In genomic region chr19:5966215-5966614, GRCh38 we compare ENCODE assay signal across 13 cellular contexts. TPM values are rescaled to one million over a fixed set of nuclear protein-coding genes. Genes with fewer than 3 reads are reported as not detected.
DNase-seq lines count a peak whose midpoint lies in the region; ATAC-seq, FAIRE-seq and TF ChIP-seq lines count a peak whose summit lies in the region.
"Had no signal": no experiment of that assay in that cellular context is flagged by ENCODE, and none has a peak within 500 bp of the region (broad histone marks: within the 10 kb centered on the region; RNA-seq: fewer than 3 reads in every experiment).

No MANE protein-coding gene starts in this region.

- no peak overlapping the region for H3K56ac ChIP-seq in mesendoderm (ENCODE audit: low read length)

- no peaks in the 10 kb centered on the region for H3K9me3 Mint-ChIP-seq in astrocyte (ENCODE audit: unreplicated experiment)
- H3K9me3 Mint-ChIP-seq: T-helper 2 cell treated with Interferon-gamma antibody and Interleukin-4, amounts not matched to agents 5 μg/mL and 100 μg/mL, for 36 hours had no signal

- H2BK15ac ChIP-seq in mesendoderm (replicated peaks; ENCODE audit: low read depth), result no peak overlapping the region

- no peak overlapping the region for H3K27ac Mint-ChIP-seq in astrocyte (ENCODE audit: unreplicated experiment)
- H3K27ac Mint-ChIP-seq: T-helper 2 cell treated with Interferon-gamma antibody and Interleukin-4, amounts not matched to agents 5 μg/mL and 100 μg/mL, for 36 hours had no signal

- peak; percentile 25 to 42 for ATAC-seq in gastrocnemius medialis
- ATAC-seq: left lobe of liver had no signal

- H3K18ac ChIP-seq in mesendoderm (ENCODE audit: low read length), result no peak overlapping the region

- H4K8ac ChIP-seq in mesendoderm (ENCODE audit: low read depth, low read length), result no peak overlapping the region

- H3K27ac ChIP-seq in astrocyte (ENCODE audit: low read depth, low read length) (no peak overlapping the region), gastrocnemius medialis (peak overlapping the region in 1 of 4 donors; percentile 19), SJCRH30 (no peak overlapping the region), mesendoderm (ENCODE audit: low read depth, low read length) (no peak overlapping the region)

- no peak for TF ChIP-seq CTCF in astrocyte (IDR thresholded peaks at IDR 0.05; ENCODE audit: insufficient read depth, low read depth, low read length)
- no peak for TF ChIP-seq CTCF in gastrocnemius medialis (IDR thresholded peaks at IDR 0.05 in 4 of 5, conservative IDR thresholded peaks at IDR 0.05 in 1 of 5)

- peaks cover 96% of the 10 kb centered on the region for H4K20me1 ChIP-seq in astrocyte (ENCODE audit: insufficient read depth, low read length)

- in situ Hi-C loops in gastrocnemius medialis (cut with MboI; ENCODE audit: low sequenced_read_pairs in 4 of 4), result no loop called here

- no peak overlapping the region for H3K23ac ChIP-seq in mesendoderm (ENCODE audit: low read length)

- peaks cover 24% of the 10 kb centered on the region for H3K4me1 ChIP-seq in astrocyte (ENCODE audit: insufficient read depth, low read length)
- peaks cover 56 to 66% of the 10 kb centered on the region in 2 donors for H3K4me1 ChIP-seq in gastrocnemius medialis
- peaks cover 17% of the 10 kb centered on the region for H3K4me1 ChIP-seq in SJCRH30
- H3K4me1 ChIP-seq in mesendoderm (ENCODE audit: control insufficient read depth, low read depth, low read length), result peaks cover 16% of the 10 kb centered on the region

- no peak overlapping the region for H3K4me3 Mint-ChIP-seq in astrocyte (ENCODE audit: unreplicated experiment)
- H3K4me3 Mint-ChIP-seq: T-helper 2 cell treated with Interferon-gamma antibody and Interleukin-4, amounts not matched to agents 5 μg/mL and 100 μg/mL, for 36 hours had no signal

- peaks cover 1% of the 10 kb centered on the region for H3K36me3 Mint-ChIP-seq in astrocyte (ENCODE audit: low read depth, unreplicated experiment)

- H3K9ac ChIP-seq in astrocyte (ENCODE audit: low read length), result no peak overlapping the region
- no peak overlapping the region for H3K9ac ChIP-seq in mesendoderm (ENCODE audit: low read length)

- H2BK5ac ChIP-seq in mesendoderm (ENCODE audit: low read length), result no peak overlapping the region

- H2AK5ac ChIP-seq in mesendoderm (ENCODE audit: low read length), result no peak overlapping the region

- H3K4me3 ChIP-seq in H7 (ENCODE audit: insufficient read depth, low read depth, low read length), result no peak overlapping the region
- H3K4me3 ChIP-seq in astrocyte (ENCODE audit: insufficient read depth, low read depth, low read length), result no peak overlapping the region
- H3K4me3 ChIP-seq in gastrocnemius medialis, result no peak overlapping the region
- H3K4me3 ChIP-seq in SJCRH30, result no peak overlapping the region
- no peak overlapping the region for H3K4me3 ChIP-seq in mesendoderm (ENCODE audit: low read length)

- H3K9me3 ChIP-seq in astrocyte (ENCODE audit: insufficient read depth, low read depth, low read length), result no peaks in the 10 kb centered on the region
- H3K9me3 ChIP-seq in gastrocnemius medialis, result no peaks in the 10 kb centered on the region
- H3K9me3 ChIP-seq in SJCRH30 (replicated peaks), result no peaks in the 10 kb centered on the region

- TF ChIP-seq POLR2A in gastrocnemius medialis (IDR thresholded peaks at IDR 0.05), result no peak

- intact Hi-C loops in gastrocnemius medialis (cut with DNase I; ENCODE audit: low total_unique reads), result no loop called here

- no peak for FAIRE-seq in astrocyte (lab: Jason Lieb, UNC)

- H3K4me1 Mint-ChIP-seq in astrocyte (ENCODE audit: low read depth, unreplicated experiment), result peaks cover 23% of the 10 kb centered on the region

- peak; percentile 31 for DNase-seq in H7
- peak; percentile 71 for DNase-seq in astrocyte (ENCODE audit: low read depth)
- peak; percentile 62 for DNase-seq in hepatic stellate cell (ENCODE audit: low spot score)
- no peak for DNase-seq in gastrocnemius medialis
- no peak for DNase-seq in SJCRH30
- no peak for DNase-seq in mesendoderm
- no peak for DNase-seq in ecto neural progenitor cell (ENCODE audit: low spot score)
- no peak for DNase-seq in ureter (ENCODE audit: low spot score)
- DNase-seq: GOT3, MV-4-11, substantia nigra had no signal

- no peaks in the 10 kb centered on the region for H3K27me3 ChIP-seq in H7 (ENCODE audit: control insufficient read depth, insufficient read depth, low read length)
- H3K27me3 ChIP-seq in astrocyte (ENCODE audit: insufficient read depth, low read length), result no peaks in the 10 kb centered on the region
- H3K27me3 ChIP-seq in gastrocnemius medialis, result no peaks in the 10 kb centered on the region
- H3K27me3 ChIP-seq in SJCRH30, result no peaks in the 10 kb centered on the region
- H3K27me3 ChIP-seq in mesendoderm (ENCODE audit: insufficient read depth, low read length, poor library complexity), result no peaks in the 10 kb centered on the region

- WGBS in mesendoderm (ENCODE audit: extremely low coverage, insufficient coverage, low lambda C conversion rate), result no CpG with 5 or more reads among the region's 8 CpGs

- no peak overlapping the region for H2BK120ac ChIP-seq in mesendoderm (ENCODE audit: low read depth, low read length)

- H3K79me1 ChIP-seq in mesendoderm (ENCODE audit: low read length), result peaks cover 53% of the 10 kb centered on the region

- H3K4me2 ChIP-seq in astrocyte (ENCODE audit: low read length) (no peak overlapping the region), mesendoderm (ENCODE audit: low read length) (no peak overlapping the region)

- no peak overlapping the region for H3K4ac ChIP-seq in mesendoderm (ENCODE audit: low read depth, low read length)

- no peak overlapping the region for H4K5ac ChIP-seq in mesendoderm (ENCODE audit: low read length)

- H3K79me2 ChIP-seq in astrocyte (ENCODE audit: insufficient read depth, low read length) (peaks cover 98% of the 10 kb centered on the region), mesendoderm (ENCODE audit: control insufficient read depth, insufficient read depth, low read length) (peaks cover 87% of the 10 kb centered on the region)

- no peaks in the 10 kb centered on the region for H3K27me3 Mint-ChIP-seq in astrocyte (ENCODE audit: low read depth, unreplicated experiment)

- no peak overlapping the region for H2AFZ ChIP-seq in astrocyte (ENCODE audit: low read depth, low read length)

- no peaks in the 10 kb centered on the region; the same call in 1 of the 2 replicates for H3K36me3 ChIP-seq in H7 (replicated peaks; ENCODE audit: control insufficient read depth, insufficient read depth, low read length)
- H3K36me3 ChIP-seq in astrocyte (ENCODE audit: insufficient read depth, low read length), result no peaks in the 10 kb centered on the region
- H3K36me3 ChIP-seq in gastrocnemius medialis, result no peaks in the 10 kb centered on the region
- H3K36me3 ChIP-seq in SJCRH30, result peaks cover 16% of the 10 kb centered on the region; the same call in 1 of the 2 replicates
- no peaks in the 10 kb centered on the region for H3K36me3 ChIP-seq in mesendoderm (ENCODE audit: control insufficient read depth, insufficient read depth, low read length)

RNA-seq across cellular contexts. Expression of gene RANBP3, which starts 11.7 kb away (rescaled TPM):
- total RNA-seq in H7 (2014; rRNA removed; shearing (Covaris generic)), result 73.7 and 79.7 TPM in 2 replicates
- total RNA-seq in astrocyte (61.3 and 70.5 TPM in 2 replicates), gastrocnemius medialis (10 to 100 TPM; 37.4 to 74.3 (median 61.3) TPM), ureter (94.3 TPM)
- 74.8 and 76.5 TPM in 2 replicates for total RNA-seq in SJCRH30 (2014; rRNA removed; shearing (Covaris generic))
- polyA plus RNA-seq in mesendoderm (2013, experiment 1 of 2), result 109 TPM
- 113 TPM for polyA plus RNA-seq in mesendoderm (2013, experiment 2 of 2)

RNA-seq across cellular contexts. Expression of gene CAPS, which starts 52.2 kb away (rescaled TPM):
- total RNA-seq in H7 (2014; rRNA removed; shearing (Covaris generic)), result 2.2 and 2.7 TPM in 2 replicates
- 6.2 and 7.2 TPM in 2 replicates for total RNA-seq in astrocyte
- 1 to 10 TPM; 1.2 to 2.4 (median 2.0) TPM for total RNA-seq in gastrocnemius medialis
- total RNA-seq in SJCRH30 (2014; rRNA removed; shearing (Covaris generic)), result 0.73 and 1.9 TPM in 2 replicates
- polyA plus RNA-seq in mesendoderm (2013, experiment 1 of 2), result 0.27 TPM
- polyA plus RNA-seq in mesendoderm (2013, experiment 2 of 2), result 0.52 TPM
- total RNA-seq in ureter, result 181 TPM

Comparison
In these comparisons a context has a peak if more than half of its experiments do, and no peak if none do; other contexts are left out.
1. DNase-seq: peak in H7 (single experiment), astrocyte (single experiment) and hepatic stellate cell (single experiment); none in gastrocnemius medialis (0 of 2), SJCRH30 (0 of 2), mesendoderm (single experiment), ecto neural progenitor cell (single experiment) and ureter (single experiment).
2. RNA of gene CAPS, which starts 52.2 kb away (total RNA-seq): 181 TPM in ureter (single experiment); 6.2 to 7.2 TPM in astrocyte, 2.2 to 2.7 TPM in H7, 1.2 to 2.4 TPM in gastrocnemius medialis and 0.73 to 1.9 TPM in SJCRH30; every median in the first group is over 10 times any median in the second.